Comparison of ENCODE assay signal across 13 cellular contexts in the genomic region with DNA sequence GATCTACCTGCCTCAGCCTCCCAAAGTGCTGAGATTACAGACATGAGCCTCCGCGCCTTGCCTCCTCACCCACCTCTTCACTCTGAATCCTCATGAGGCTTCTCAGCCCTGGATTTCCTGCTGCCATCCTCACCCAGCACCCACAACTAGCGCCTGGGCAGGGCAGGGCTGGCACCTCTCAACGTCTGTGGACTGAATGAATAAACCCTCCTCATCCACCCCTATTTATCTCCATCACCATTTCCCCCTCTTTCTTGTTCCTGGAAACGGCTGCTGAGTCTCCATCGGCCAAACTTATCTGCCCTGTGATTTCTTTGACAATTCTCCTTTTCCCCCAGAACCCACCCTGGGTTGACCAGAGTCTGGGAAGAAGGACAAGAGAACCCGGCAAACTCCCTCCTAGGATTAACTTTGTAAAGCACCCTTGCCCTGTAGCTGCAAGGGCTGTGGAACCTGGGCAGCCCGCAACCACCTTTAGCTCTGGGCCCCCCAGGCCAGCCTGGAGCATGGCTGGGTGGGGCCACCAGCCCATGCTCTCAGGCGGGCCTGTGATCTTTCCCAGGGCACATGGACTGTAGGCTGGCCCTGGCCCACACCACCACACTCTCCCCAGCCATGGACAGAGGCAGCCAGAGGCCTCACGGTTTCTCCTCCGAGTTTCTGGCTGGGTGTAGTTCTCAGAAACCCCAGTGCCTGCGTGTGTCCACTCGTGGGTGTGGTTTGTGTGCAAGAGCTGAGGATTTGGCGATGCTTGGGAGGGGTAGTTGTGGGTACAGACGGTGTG. TPM values are rescaled to one million over a fixed set of nuclear protein-coding genes. Genes with fewer than 3 reads are reported as not detected.
DNase-seq lines count a peak whose midpoint lies in the region; ATAC-seq, FAIRE-seq and TF ChIP-seq lines count a peak whose summit lies in the region.
"Had no signal": no experiment of that assay in that cellular context is flagged by ENCODE, and none has a peak within 500 bp of the region (broad histone marks: within the 10 kb centered on the region; RNA-seq: fewer than 3 reads in every experiment).

No MANE protein-coding gene starts in this region.

- ATAC-seq in K562: peak; percentile 11
- no peak for ATAC-seq in heart left ventricle
- no peak for ATAC-seq in left colon
- ATAC-seq in GM18909 (IDR thresholded peaks at IDR 0.05; ENCODE audit: poor library complexity, unreplicated experiment): no peak
- ATAC-seq: HCT116 had no signal

- TF ChIP-seq RAD21 in K562 (CRISPR knock-in tag; conservative IDR thresholded peaks at IDR 0.05 in 1 of 2, IDR thresholded peaks at IDR 0.05 in 1 of 2): no peak

- BruUV-seq in K562 (replicated peaks; lab: Mats Ljungman, UMichigan): no TSS peak

- no peak for FAIRE-seq in K562 (lab: Jason Lieb, UNC)
- FAIRE-seq: endothelial cell of umbilical vein, keratinocyte had no signal

- intact Hi-C loops in K562 (cut with micrococcal nuclease) (no loop called here), heart left ventricle (cut with DNase I) (no loop called here), left colon (cut with DNase I, micrococcal nuclease) (no loop called here)

- peaks cover 31 to 52% of the 10 kb centered on the region in 2 experiments for H3K4me1 ChIP-seq in K562 (replicated peaks in 1 of 2; ENCODE audit: control insufficient read depth in 2 of 2, insufficient read depth in 2 of 2, low read length in 2 of 2)
- H3K4me1 ChIP-seq in neutrophil (ENCODE audit: control insufficient read depth in 1 of 2, insufficient read depth in 1 of 2, low read depth in 1 of 2, low read length in 1 of 2): peaks cover 69 to 70% of the 10 kb centered on the region in 2 experiments
- peaks cover 0 to 60% (median 0%) of the 10 kb centered on the region in 12 donors for H3K4me1 ChIP-seq in heart left ventricle

- CTCF ChIA-PET in K562 (lab: Yijun Ruan, JAX; ENCODE audit: low intra/inter-chr PET ratio): no interaction called here

- H3K4me3 ChIP-seq in GM06990 (replicated peaks; ENCODE audit: low read depth, low read length) (peak overlapping the region; percentile 98), K562 (peak overlapping the region; percentile 60), neutrophil (ENCODE audit: low read depth in 1 of 2, low read length in 1 of 2) (peak overlapping the region; percentile 58 to 61), heart left ventricle (peak overlapping the region in 2 of 12 donors; percentile 21 to 61)

- peak overlapping the region; percentile 93 for H3K27ac ChIP-seq in K562 (ENCODE audit: extremely low read depth, low read depth, low read length)
- peak overlapping the region; percentile 90 for H3K27ac ChIP-seq in neutrophil
- H3K27ac ChIP-seq in heart left ventricle: peak overlapping the region in 1 of 12 donors; percentile 32

- TF ChIP-seq CTCF in GM06990 (IDR thresholded peaks at IDR 0.05; ENCODE audit: insufficient read depth, low read length, poor library complexity, severe bottlenecking): no peak
- no peak for TF ChIP-seq CTCF in K562 (IDR thresholded peaks at IDR 0.05 in 2 of 3, conservative IDR thresholded peaks at IDR 0.05 in 1 of 3; ENCODE audit: insufficient read depth in 2 of 3, low read depth in 1 of 3, low read length in 3 of 3)
- TF ChIP-seq CTCF in neutrophil (IDR thresholded peaks at IDR 0.05): no peak
- no peak for TF ChIP-seq CTCF in heart left ventricle (IDR thresholded peaks at IDR 0.05)

- peak overlapping the region; percentile 77 to 94 for H3K9ac ChIP-seq in K562 (ENCODE audit: insufficient read depth in 1 of 2, low read depth in 2 of 2, low read length in 2 of 2)

- 7% methylated on average over 15 of the region's 15 CpGs for WGBS in K562 (ENCODE audit: insufficient coverage, low coverage, missing lambda C conversion rate)
- WGBS in heart left ventricle, 4 donors: 73 to 81% (median 76%) methylated on average over 15 of the region's 15 CpGs

- H3K9me1 ChIP-seq in K562 (ENCODE audit: control insufficient read depth, insufficient read depth, low read length): no peaks in the 10 kb centered on the region

- H3K9me3 ChIP-seq in K562 (replicated peaks; ENCODE audit: control insufficient read depth, insufficient read depth, low read depth, low read length) (no peaks in the 10 kb centered on the region), neutrophil (no peaks in the 10 kb centered on the region), heart left ventricle (no peaks in the 10 kb centered on the region)

- H3K27me3 ChIP-seq in GM06990 (replicated peaks; ENCODE audit: control insufficient read depth, insufficient read depth, low read length): no peaks in the 10 kb centered on the region
- no peaks in the 10 kb centered on the region for H3K27me3 ChIP-seq in K562 (ENCODE audit: control insufficient read depth in 2 of 2, insufficient read depth in 2 of 2, low read length in 2 of 2)
- no peaks in the 10 kb centered on the region for H3K27me3 ChIP-seq in neutrophil
- H3K27me3 ChIP-seq in heart left ventricle: peaks cover 0 to 9% (median 0%) of the 10 kb centered on the region in 9 donors

- DNase-seq in GM06990 (ENCODE audit: extremely low read depth, insufficient read length): no peak
- peak; percentile 25 for DNase-seq in T-helper 9 cell
- peak in 3 of 4 experiments; percentile 35 to 45 (median 35) for DNase-seq in K562 (ENCODE audit: extremely low read depth in 1 of 4, low spot score in 3 of 4)
- DNase-seq in NCI-H1092 (lab: John Stamatoyannopoulos, UW): no peak
- DNase-seq in heart left ventricle: no peak
- DNase-seq in left colon: no peak
- DNase-seq: NCI-H2171 had no signal

- no peak for TF ChIP-seq EP300 in K562 (IDR thresholded peaks at IDR 0.05; ENCODE audit: low read length)

- 0 out of 2 replicates have a peak, but pooled peaks cover 3% of the 10 kb centered on the region for H4K20me1 ChIP-seq in K562 (replicated peaks; ENCODE audit: control insufficient read depth, insufficient read depth, low read length)

- peaks cover 93% of the 10 kb centered on the region for H3K79me2 ChIP-seq in K562 (ENCODE audit: control insufficient read depth, insufficient read depth, low read length)

- H3K36me3 ChIP-seq in GM06990 (ENCODE audit: control insufficient read depth, insufficient read depth, low read length) (peaks cover 11% of the 10 kb centered on the region), K562 (ENCODE audit: control insufficient read depth, insufficient read depth, low read length) (peaks cover 50% of the 10 kb centered on the region), neutrophil (no peaks in the 10 kb centered on the region), heart left ventricle (no peaks in the 10 kb centered on the region)

- H2AFZ ChIP-seq in K562 (ENCODE audit: low read depth, low read length): no peak overlapping the region

- H3K4me2 ChIP-seq in K562 (ENCODE audit: insufficient read depth, low read length): peak overlapping the region; percentile 92

- no peak for TF ChIP-seq POLR2A in K562 (conservative IDR thresholded peaks at IDR 0.05)
- no peak for TF ChIP-seq POLR2A in heart left ventricle (IDR thresholded peaks at IDR 0.05)

- in situ Hi-C loops in K562 (cut with MboI): no loop called here

- POLR2A ChIA-PET in K562 (lab: Yijun Ruan, JAX): interaction anchor here (0.5 to 1.8 kb wide), 10 partner anchors 9 to 34 kb away, joined by 3 to 7 read pairs (median 3); partner anchors contain the start of gene QPRT

RNA-seq across cellular contexts. Expression of gene SPN, which starts 2.4 kb away (rescaled TPM):
- 97.4 and 224 TPM in 2 replicates for total RNA-seq in K562 (2011; cell fraction: chromatin; rRNA removed; ENCODE audit: low replicate concordance)
- total RNA-seq in K562 (2011; cell fraction: nucleolus; rRNA removed): 129 and 166 TPM in 2 replicates
- total RNA-seq in K562 (2011; cell fraction: nucleoplasm; rRNA removed): 142 and 171 TPM in 2 replicates
- 75.4 and 91.8 TPM in 2 replicates for total RNA-seq in K562 (2014; rRNA removed)
- total RNA-seq in K562 (2014; rRNA removed; fragmentation: Illumina TruSeq; extraction: Trizol): 80.6 and 85.0 TPM in 2 replicates
- 110 and 114 TPM in 2 replicates for total RNA-seq in K562 (2015; rRNA removed; fragmentation: Illumina TruSeq; extraction: Trizol)
- total RNA-seq in K562 (2021): 202 and 225 TPM in 2 replicates
- 56.7 and 114 TPM in 2 replicates for polyA plus RNA-seq in K562 (2011; rRNA removed)
- 56.3 and 107 TPM in 2 replicates for polyA plus RNA-seq in K562 (2011; cell fraction: cytosol; rRNA removed)
- 80.5 and 114 TPM in 2 replicates for polyA plus RNA-seq in K562 (2011; cell fraction: nucleus; rRNA removed)
- polyA plus RNA-seq in K562 (2012): 152 and 220 TPM in 2 replicates
- 174 and 221 TPM in 2 replicates for polyA plus RNA-seq in K562 (2014; fragmentation: Illumina TruSeq; extraction: Trizol)
- 10 to 100 TPM; 24.3 to 34.3 TPM for polyA plus RNA-seq in K562 (2014; fragmentation: Nextera tagmentation; extraction: Ambion mirVana)
- polyA plus RNA-seq in K562 (2014; rRNA removed): 74.2 and 79.4 TPM in 2 replicates
- 64.6 and 73.0 TPM in 2 replicates for polyA minus RNA-seq in K562 (2011; rRNA and poly(A)+ RNA removed)
- 66.4 and 80.3 TPM in 2 replicates for polyA minus RNA-seq in K562 (2011; cell fraction: cytosol; rRNA and poly(A)+ RNA removed)
- 15.9 and 30.7 TPM in 2 replicates for polyA minus RNA-seq in K562 (2011; cell fraction: nucleus; rRNA and poly(A)+ RNA removed)
- total RNA-seq in heart left ventricle: 10 to 100 TPM in 1 of 9 donors, 1 to 10 TPM in 6, under 1 TPM in 2; 0.44 to 17.0 (median 1.3) TPM
- polyA plus RNA-seq in heart left ventricle: 1 to 10 TPM in 1 of 2 donors, under 1 TPM in 1; 0.67 to 1.3 TPM
- 1 to 10 TPM; 1.8 to 3.5 TPM for total RNA-seq in left colon
- total RNA-seq: endothelial cell of umbilical vein, SK-MEL-5 had no signal
- polyA plus RNA-seq: endothelial cell of umbilical vein had no signal

RNA-seq across cellular contexts. Expression of gene QPRT, which starts 13.5 kb away (rescaled TPM):
- total RNA-seq in K562 (2011; cell fraction: chromatin; rRNA removed; ENCODE audit: low replicate concordance): 45.6 and 86.1 TPM in 2 replicates
- total RNA-seq in K562 (2011; cell fraction: nucleolus; rRNA removed): 57.9 and 68.0 TPM in 2 replicates
- 66.3 and 114 TPM in 2 replicates for total RNA-seq in K562 (2011; cell fraction: nucleoplasm; rRNA removed)
- total RNA-seq in K562 (2014; rRNA removed) (112 and 115 TPM in 2 replicates), K562 (2014; rRNA removed; fragmentation: Illumina TruSeq; extraction: Trizol) (37.3 and 39.2 TPM in 2 replicates), K562 (2015; rRNA removed; fragmentation: Illumina TruSeq; extraction: Trizol) (72.8 and 76.7 TPM in 2 replicates), K562 (2021) (80.7 and 86.5 TPM in 2 replicates), heart left ventricle (10 to 100 TPM; 14.0 to 36.5 (median 23.6) TPM), left colon (10 to 100 TPM; 44.9 to 47.4 TPM)
- polyA plus RNA-seq in K562 (2011; rRNA removed) (38.9 and 73.1 TPM in 2 replicates), K562 (2014; fragmentation: Illumina TruSeq; extraction: Trizol) (64.1 and 72.4 TPM in 2 replicates), K562 (2014; fragmentation: Nextera tagmentation; extraction: Ambion mirVana) (10 to 100 TPM in 1 of 2 experiments, 1 to 10 TPM in 1; 7.7 to 10.8 TPM), K562 (2014; rRNA removed) (64.3 and 68.8 TPM in 2 replicates), heart left ventricle (10 to 100 TPM in 1 of 2 donors, 1 to 10 TPM in 1; 3.6 to 19.6 TPM)
- polyA plus RNA-seq in K562 (2011; cell fraction: cytosol; rRNA removed): 79.6 and 90.5 TPM in 2 replicates
- polyA plus RNA-seq in K562 (2011; cell fraction: nucleus; rRNA removed): 56.0 and 57.6 TPM in 2 replicates
- polyA plus RNA-seq in K562 (2012): 120 and 164 TPM in 2 replicates
- polyA minus RNA-seq in K562 (2011; rRNA and poly(A)+ RNA removed): 37.4 and 44.7 TPM in 2 replicates
- polyA minus RNA-seq in K562 (2011; cell fraction: cytosol; rRNA and poly(A)+ RNA removed): 56.5 and 107 TPM in 2 replicates
- 12.7 and 19.0 TPM in 2 replicates for polyA minus RNA-seq in K562 (2011; cell fraction: nucleus; rRNA and poly(A)+ RNA removed)

Comparison
In these comparisons a context has a peak if more than half of its experiments do, and no peak if none do; other contexts are left out.
1. DNase-seq: peak in T-helper 9 cell (single experiment) and K562 (3 of 4); none in GM06990 (single experiment), NCI-H1092 (single experiment), heart left ventricle (0 of 5) and left colon (0 of 2).
2. RNA of gene SPN, which starts 2.4 kb away (total RNA-seq): 75.4 to 225 TPM in K562; 1.8 to 3.5 TPM in left colon and 0.44 to 17.0 TPM in heart left ventricle; every median in the first group is over 4 times any median in the second.